ENCODE assay signal across 1 cellular context in genomic region chr10:96863922-96864543, GRCh38.
TF ChIP-seq lines count a peak whose summit lies in the region.

No MANE protein-coding gene starts in this region.

TF ChIP-seq in HepG2, 621 proteins besides CTCF, POLR2A, EP300 and RAD21 (continued from another document and continues in another):
- TF ChIP-seq ZFP41 (CRISPR knock-in tag; IDR thresholded peaks at IDR 0.05; ENCODE audit: borderline replicate concordance), result no peak
- TF ChIP-seq HOXA9 (CRISPR knock-in tag; IDR thresholded peaks at IDR 0.05; ENCODE audit: borderline replicate concordance), result no peak
- no peak for TF ChIP-seq NBN (conservative IDR thresholded peaks at IDR 0.05)
- TF ChIP-seq GPN1 (CRISPR knock-in tag; IDR thresholded peaks at IDR 0.05; ENCODE audit: borderline replicate concordance), result no peak
- no peak for TF ChIP-seq SKI (IDR thresholded peaks at IDR 0.05; ENCODE audit: partially characterized antibody)
- TF ChIP-seq FOXJ3 (CRISPR knock-in tag; IDR thresholded peaks at IDR 0.05; ENCODE audit: borderline replicate concordance), result peak; percentile 80; the same call in 1 of the 2 replicates
- TF ChIP-seq ZNF333 (CRISPR knock-in tag; IDR thresholded peaks at IDR 0.05; ENCODE audit: borderline replicate concordance), result no peak
- TF ChIP-seq ZNF503 (CRISPR knock-in tag; IDR thresholded peaks at IDR 0.05), result peak; percentile 86
- peak; percentile 54 for TF ChIP-seq NFYC (CRISPR knock-in tag; IDR thresholded peaks at IDR 0.05)
- no peak for TF ChIP-seq ZBTB38 (CRISPR knock-in tag; IDR thresholded peaks at IDR 0.05)
- TF ChIP-seq ZSCAN30 (CRISPR knock-in tag; IDR thresholded peaks at IDR 0.05), result no peak
- TF ChIP-seq, protein P1, sequence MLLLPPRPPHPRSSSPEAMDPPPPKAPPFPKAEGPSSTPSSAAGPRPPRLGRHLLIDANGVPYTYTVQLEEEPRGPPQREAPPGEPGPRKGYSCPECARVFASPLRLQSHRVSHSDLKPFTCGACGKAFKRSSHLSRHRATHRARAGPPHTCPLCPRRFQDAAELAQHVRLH (CRISPR knock-in tag; IDR thresholded peaks at IDR 0.05; ENCODE audit: borderline replicate concordance, low read depth), result no peak
- TF ChIP-seq NFE2L1 (CRISPR knock-in tag; IDR thresholded peaks at IDR 0.05; ENCODE audit: borderline replicate concordance), result no peak
- TF ChIP-seq PRPF4 (IDR thresholded peaks at IDR 0.05; ENCODE audit: low read depth, low read length, poor library complexity, severe bottlenecking), result no peak
- peak; percentile 38; the same call in 1 of the 2 replicates for TF ChIP-seq ZNF292 (CRISPR knock-in tag; IDR thresholded peaks at IDR 0.05; ENCODE audit: borderline replicate concordance, low read depth)
- TF ChIP-seq POLR2AphosphoS2 (IDR thresholded peaks at IDR 0.05; ENCODE audit: low read depth, low read length), result no peak
- no peak for TF ChIP-seq STAG1 (CRISPR knock-in tag; IDR thresholded peaks at IDR 0.05)
- no peak; the same call in 1 of the 2 replicates for TF ChIP-seq DRAP1 (CRISPR knock-in tag; IDR thresholded peaks at IDR 0.05)
- no peak for TF ChIP-seq ATF7-NPFF (CRISPR knock-in tag; IDR thresholded peaks at IDR 0.05; ENCODE audit: low read depth)
- TF ChIP-seq ZNF883 (CRISPR knock-in tag; IDR thresholded peaks at IDR 0.05; ENCODE audit: not compliant biosample characterization), result no peak
- TF ChIP-seq PAX8 (CRISPR knock-in tag; IDR thresholded peaks at IDR 0.05; ENCODE audit: borderline replicate concordance), result no peak
- TF ChIP-seq, protein P2, sequence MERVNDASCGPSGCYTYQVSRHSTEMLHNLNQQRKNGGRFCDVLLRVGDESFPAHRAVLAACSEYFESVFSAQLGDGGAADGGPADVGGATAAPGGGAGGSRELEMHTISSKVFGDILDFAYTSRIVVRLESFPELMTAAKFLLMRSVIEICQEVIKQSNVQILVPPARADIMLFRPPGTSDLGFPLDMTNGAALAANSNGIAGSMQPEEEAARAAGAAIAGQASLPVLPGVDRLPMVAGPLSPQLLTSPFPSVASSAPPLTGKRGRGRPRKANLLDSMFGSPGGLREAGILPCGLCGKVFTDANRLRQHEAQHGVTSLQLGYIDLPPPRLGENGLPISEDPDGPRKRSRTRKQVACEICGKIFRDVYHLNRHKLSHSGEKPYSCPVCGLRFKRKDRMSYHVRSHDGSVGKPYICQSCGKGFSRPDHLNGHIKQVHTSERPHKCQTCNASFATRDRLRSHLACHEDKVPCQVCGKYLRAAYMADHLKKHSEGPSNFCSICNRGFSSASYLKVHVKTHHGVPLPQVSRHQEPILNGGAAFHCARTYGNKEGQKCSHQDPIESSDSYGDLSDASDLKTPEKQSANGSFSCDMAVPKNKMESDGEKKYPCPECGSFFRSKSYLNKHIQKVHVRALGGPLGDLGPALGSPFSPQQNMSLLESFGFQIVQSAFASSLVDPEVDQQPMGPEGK (CRISPR knock-in tag; IDR thresholded peaks at IDR 0.05), result no peak
- TF ChIP-seq DMTF1 (CRISPR knock-in tag; IDR thresholded peaks at IDR 0.05), result no peak
- TF ChIP-seq ZNF263 (CRISPR knock-in tag; IDR thresholded peaks at IDR 0.05), result no peak
- TF ChIP-seq ZNF703 (CRISPR knock-in tag; IDR thresholded peaks at IDR 0.05; ENCODE audit: borderline replicate concordance), result no peak
- peak; percentile 55; the same call in 1 of the 2 replicates for TF ChIP-seq GFI1 (CRISPR knock-in tag; IDR thresholded peaks at IDR 0.05; ENCODE audit: borderline replicate concordance)
- TF ChIP-seq, protein P3, sequence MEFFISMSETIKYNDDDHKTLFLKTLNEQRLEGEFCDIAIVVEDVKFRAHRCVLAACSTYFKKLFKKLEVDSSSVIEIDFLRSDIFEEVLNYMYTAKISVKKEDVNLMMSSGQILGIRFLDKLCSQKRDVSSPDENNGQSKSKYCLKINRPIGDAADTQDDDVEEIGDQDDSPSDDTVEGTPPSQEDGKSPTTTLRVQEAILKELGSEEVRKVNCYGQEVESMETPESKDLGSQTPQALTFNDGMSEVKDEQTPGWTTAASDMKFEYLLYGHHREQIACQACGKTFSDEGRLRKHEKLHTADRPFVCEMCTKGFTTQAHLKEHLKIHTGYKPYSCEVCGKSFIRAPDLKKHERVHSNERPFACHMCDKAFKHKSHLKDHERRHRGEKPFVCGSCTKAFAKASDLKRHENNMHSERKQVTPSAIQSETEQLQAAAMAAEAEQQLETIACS (CRISPR knock-in tag; IDR thresholded peaks at IDR 0.05), result no peak
- TF ChIP-seq, protein P4, sequence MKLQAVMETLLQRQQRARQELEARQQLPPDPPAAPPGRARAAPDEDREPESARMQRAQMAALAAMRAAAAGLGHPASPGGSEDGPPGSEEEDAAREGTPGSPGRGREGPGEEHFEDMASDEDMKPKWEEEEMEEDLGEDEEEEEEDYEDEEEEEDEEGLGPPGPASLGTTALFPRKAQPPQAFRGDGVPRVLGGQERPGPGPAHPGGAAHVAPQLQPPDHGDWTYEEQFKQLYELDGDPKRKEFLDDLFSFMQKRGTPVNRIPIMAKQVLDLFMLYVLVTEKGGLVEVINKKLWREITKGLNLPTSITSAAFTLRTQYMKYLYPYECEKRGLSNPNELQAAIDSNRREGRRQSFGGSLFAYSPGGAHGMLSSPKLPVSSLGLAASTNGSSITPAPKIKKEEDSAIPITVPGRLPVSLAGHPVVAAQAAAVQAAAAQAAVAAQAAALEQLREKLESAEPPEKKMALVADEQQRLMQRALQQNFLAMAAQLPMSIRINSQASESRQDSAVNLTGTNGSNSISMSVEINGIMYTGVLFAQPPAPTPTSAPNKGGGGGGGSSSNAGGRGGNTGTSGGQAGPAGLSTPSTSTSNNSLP (IDR thresholded peaks at IDR 0.05; ENCODE audit: low read depth, low read length), result peak; percentile 87
- TF ChIP-seq KLF12 (CRISPR knock-in tag; IDR thresholded peaks at IDR 0.05; ENCODE audit: borderline replicate concordance), result no peak
- TF ChIP-seq, protein P5, sequence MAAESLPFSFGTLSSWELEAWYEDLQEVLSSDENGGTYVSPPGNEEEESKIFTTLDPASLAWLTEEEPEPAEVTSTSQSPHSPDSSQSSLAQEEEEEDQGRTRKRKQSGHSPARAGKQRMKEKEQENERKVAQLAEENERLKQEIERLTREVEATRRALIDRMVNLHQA (CRISPR knock-in tag; IDR thresholded peaks at IDR 0.05), result no peak
- TF ChIP-seq ERF (CRISPR knock-in tag; IDR thresholded peaks at IDR 0.05), result no peak; the same call in 1 of the 2 replicates
- TF ChIP-seq HMGA1 (CRISPR knock-in tag; conservative IDR thresholded peaks at IDR 0.05), result no peak
- TF ChIP-seq DMAP1 (CRISPR knock-in tag; IDR thresholded peaks at IDR 0.05), result no peak
- no peak for TF ChIP-seq GPBP1L1 (CRISPR knock-in tag; IDR thresholded peaks at IDR 0.05)
- no peak for TF ChIP-seq NCOA1 (CRISPR knock-in tag; IDR thresholded peaks at IDR 0.05)
- peak; percentile 81 for TF ChIP-seq ZEB1 (IDR thresholded peaks at IDR 0.05; ENCODE audit: insufficient replicate concordance, low read depth)
- TF ChIP-seq MAFG (CRISPR knock-in tag; IDR thresholded peaks at IDR 0.05), result no peak
- TF ChIP-seq ZNF709 (CRISPR knock-in tag; IDR thresholded peaks at IDR 0.05), result no peak
- TF ChIP-seq ZNF713 (CRISPR knock-in tag; IDR thresholded peaks at IDR 0.05), result no peak
- TF ChIP-seq MAZ (IDR thresholded peaks at IDR 0.05; ENCODE audit: borderline replicate concordance, low read depth, low read length), result no peak
- TF ChIP-seq MAZ (CRISPR knock-in tag; IDR thresholded peaks at IDR 0.05; ENCODE audit: low read depth), result no peak
- no peak for TF ChIP-seq ZNF256 (CRISPR knock-in tag; conservative IDR thresholded peaks at IDR 0.05)
- TF ChIP-seq, protein P6, sequence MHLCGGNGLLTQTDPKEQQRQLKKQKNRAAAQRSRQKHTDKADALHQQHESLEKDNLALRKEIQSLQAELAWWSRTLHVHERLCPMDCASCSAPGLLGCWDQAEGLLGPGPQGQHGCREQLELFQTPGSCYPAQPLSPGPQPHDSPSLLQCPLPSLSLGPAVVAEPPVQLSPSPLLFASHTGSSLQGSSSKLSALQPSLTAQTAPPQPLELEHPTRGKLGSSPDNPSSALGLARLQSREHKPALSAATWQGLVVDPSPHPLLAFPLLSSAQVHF (CRISPR knock-in tag; IDR thresholded peaks at IDR 0.05), result no peak
- TF ChIP-seq, protein P7, sequence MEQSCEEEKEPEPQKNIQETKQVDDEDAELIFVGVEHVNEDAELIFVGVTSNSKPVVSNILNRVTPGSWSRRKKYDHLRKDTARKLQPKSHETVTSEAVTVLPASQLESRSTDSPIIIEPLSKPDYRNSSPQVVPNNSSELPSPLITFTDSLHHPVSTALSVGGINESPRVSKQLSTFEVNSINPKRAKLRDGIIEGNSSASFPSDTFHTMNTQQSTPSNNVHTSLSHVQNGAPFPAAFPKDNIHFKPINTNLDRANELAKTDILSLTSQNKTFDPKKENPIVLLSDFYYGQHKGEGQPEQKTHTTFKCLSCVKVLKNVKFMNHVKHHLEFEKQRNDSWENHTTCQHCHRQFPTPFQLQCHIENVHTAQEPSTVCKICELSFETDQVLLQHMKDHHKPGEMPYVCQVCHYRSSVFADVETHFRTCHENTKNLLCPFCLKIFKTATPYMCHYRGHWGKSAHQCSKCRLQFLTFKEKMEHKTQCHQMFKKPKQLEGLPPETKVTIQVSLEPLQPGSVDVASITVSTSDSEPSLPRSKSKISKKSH (CRISPR knock-in tag; IDR thresholded peaks at IDR 0.05; ENCODE audit: borderline replicate concordance), result no peak
- TF ChIP-seq PTBP1 (IDR thresholded peaks at IDR 0.05; ENCODE audit: low read depth, low read length, poor library complexity, severe bottlenecking), result no peak
- peak; percentile 83 for TF ChIP-seq LCORL (IDR thresholded peaks at IDR 0.05)
- TF ChIP-seq LCORL (CRISPR knock-in tag; IDR thresholded peaks at IDR 0.05), result peak; percentile 68; the same call in 1 of the 2 replicates
- no peak for TF ChIP-seq GTF2F1 (IDR thresholded peaks at IDR 0.05; ENCODE audit: low read length)
- TF ChIP-seq, protein P8, sequence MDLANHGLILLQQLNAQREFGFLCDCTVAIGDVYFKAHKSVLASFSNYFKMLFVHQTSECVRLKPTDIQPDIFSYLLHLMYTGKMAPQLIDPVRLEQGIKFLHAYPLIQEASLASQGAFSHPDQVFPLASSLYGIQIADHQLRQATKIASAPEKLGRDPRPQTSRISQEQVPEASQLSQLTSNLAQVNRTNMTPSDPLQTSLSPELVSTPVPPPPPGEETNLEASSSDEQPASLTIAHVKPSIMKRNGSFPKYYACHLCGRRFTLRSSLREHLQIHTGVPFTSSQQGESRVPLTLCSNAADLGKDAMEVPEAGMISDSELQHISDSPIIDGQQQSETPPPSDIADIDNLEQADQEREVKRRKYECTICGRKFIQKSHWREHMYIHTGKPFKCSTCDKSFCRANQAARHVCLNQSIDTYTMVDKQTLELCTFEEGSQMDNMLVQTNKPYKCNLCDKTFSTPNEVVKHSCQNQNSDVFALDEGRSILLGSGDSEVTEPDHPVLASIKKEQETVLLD (CRISPR knock-in tag; IDR thresholded peaks at IDR 0.05; ENCODE audit: low read depth), result no peak
- no peak for TF ChIP-seq NFE2 (CRISPR knock-in tag; IDR thresholded peaks at IDR 0.05)
- TF ChIP-seq KDM2A (CRISPR knock-in tag; IDR thresholded peaks at IDR 0.05; ENCODE audit: borderline replicate concordance, low read depth), result no peak
